8 cellular contexts compared by ENCODE assay signal in genomic region chr5:138449501-138450239, GRCh38. TPM values are rescaled to one million over a fixed set of nuclear protein-coding genes. Genes with fewer than 3 reads are reported as not detected.
DNase-seq lines count a peak whose midpoint lies in the region; ATAC-seq and TF ChIP-seq lines count a peak whose summit lies in the region.

No MANE protein-coding gene starts in this region.

- in situ Hi-C loops in T47D (cut with HindIII; ENCODE audit: low pct_unique_long_range_greater_than_20kb, low sequenced_read_pairs) = no loop called here

- no peaks in the 10 kb centered on the region for H3K9me3 Mint-ChIP-seq in WTC11

- H3K27ac Mint-ChIP-seq in WTC11 = no peak overlapping the region

- H3K27me3 Mint-ChIP-seq in WTC11 (ENCODE audit: low read depth) = no peaks in the 10 kb centered on the region; the same call in 1 of the 2 replicates

- CTCF ChIA-PET in WTC11 (lab: Charles Lee) = interaction anchor here (0.7 to 5.9 kb wide), 22 partner anchors 10 to 1064 kb away, joined by 3 to 154 read pairs (median 4); partner anchors contain the start of genes EGR1, KDM3B and REEP2

- ATAC-seq in HG02763 (IDR thresholded peaks at IDR 0.05; ENCODE audit: unreplicated experiment) (peak; percentile 62), WTC11 (peak; percentile 89), GM18858 (IDR thresholded peaks at IDR 0.05; ENCODE audit: unreplicated experiment) (no peak)

- peak overlapping the region; percentile 51 for H3K4me3 Mint-ChIP-seq in WTC11

- H3K36me3 Mint-ChIP-seq in WTC11 = no peaks in the 10 kb centered on the region

- TF ChIP-seq CTCF in WTC11 (IDR thresholded peaks at IDR 0.05) = peak; percentile 95

- H3K4me1 Mint-ChIP-seq in WTC11 = peaks cover 16% of the 10 kb centered on the region

- DNase-seq in GM04504 (ENCODE audit: low read depth) (peak; percentile 65), NCI-H2171 treated with DMSO at 0.1 percent for 48 hours (lab: John Stamatoyannopoulos, UW) (peak; percentile 41), WTC11 (ENCODE audit: low spot score) (peak; percentile 94), T47D (ENCODE audit: low read depth in 1 of 2, low spot score in 1 of 2) (peak; percentile 89 to 94), inferior parietal cortex (ENCODE audit: extremely low spot score) (peak; percentile 88)
- peak; percentile 77 to 87 (median 82) for DNase-seq in stimulated activated CD4-positive, alpha-beta T cell treated with anti-CD3 and anti-CD28 coated beads, Interleukin-12 subunit alpha, Interleukin-12 subunit beta, amount 100 ng/mL, for 48 hours (ENCODE audit: low read depth in 2 of 3, low spot score in 1 of 3)

- POLR2A ChIA-PET in WTC11 (lab: Charles Lee) = interaction anchor here (0.6 to 3.1 kb wide), 6 partner anchors 12 to 928 kb away, joined by 3 to 18 read pairs (median 5); partner anchors contain the start of genes EGR1 and ETF1

TF ChIP-seq in WTC11, 78 proteins besides CTCF, POLR2A, EP300 and RAD21:
- TF ChIP-seq TEAD1 (CRISPR knock-in tag; IDR thresholded peaks at IDR 0.05) (peak; percentile 75; the same call in 1 of the 2 replicates), ETV6 (CRISPR knock-in tag; IDR thresholded peaks at IDR 0.05) (peak; percentile 60; the same call in 1 of the 2 replicates), MAX (CRISPR knock-in tag; IDR thresholded peaks at IDR 0.05) (0 out of 2 replicates have a peak, but pooled peaks have one; percentile 18), ARID4B (CRISPR knock-in tag; IDR thresholded peaks at IDR 0.05; ENCODE audit: borderline replicate concordance) (no peak), SP1 (CRISPR knock-in tag; conservative IDR thresholded peaks at IDR 0.05) (no peak)

RNA-seq across cellular contexts. Expression of gene REEP2, which starts 10.8 kb away (rescaled TPM):
- total RNA-seq in WTC11 (2021) = 47.7 to 51.1 TPM (median 50.9 TPM) in 3 replicates

RNA-seq across cellular contexts. Expression of gene EGR1, which starts 15.6 kb away (rescaled TPM):
- 15.7 to 30.0 TPM (median 28.5 TPM) in 3 replicates for total RNA-seq in WTC11 (2021)

Comparison
In these comparisons a context has a peak if more than half of its experiments do, and no peak if none do; other contexts are left out.
1. DNase-seq: peak in every context shown above with its lines; median percentile 94 in WTC11; 92 in T47D; 88 in inferior parietal cortex; 82 in stimulated activated CD4-positive, alpha-beta T cell treated with anti-CD3 and anti-CD28 coated beads, Interleukin-12 subunit alpha, Interleukin-12 subunit beta, amount 100 ng/mL, for 48 hours; 65 in GM04504; 41 in NCI-H2171 treated with DMSO at 0.1 percent for 48 hours.